In the genomic region with DNA sequence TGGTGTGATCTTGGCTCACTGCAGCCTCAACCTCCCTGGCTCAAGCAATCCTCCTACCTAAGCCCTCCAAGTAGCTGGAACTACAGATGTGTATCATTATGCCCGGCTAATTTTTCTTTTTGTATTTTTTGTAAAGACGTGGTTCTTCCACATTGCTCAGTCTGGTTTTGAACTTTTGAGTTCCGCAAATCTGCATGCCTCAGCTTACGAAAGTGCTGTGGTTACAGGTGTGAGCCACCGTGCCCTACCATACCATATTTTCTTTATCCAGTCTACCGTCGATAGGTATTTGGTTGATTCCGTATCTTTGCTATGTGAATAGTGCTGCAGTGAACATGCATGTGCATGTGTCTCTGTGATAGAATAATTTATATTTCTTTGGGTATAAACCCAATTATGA, we compare ENCODE assay signal across 23 cellular contexts. TPM values are rescaled to one million over a fixed set of nuclear protein-coding genes. Genes with fewer than 3 reads are reported as not detected.
DNase-seq lines count a peak whose midpoint lies in the region; ATAC-seq and TF ChIP-seq lines count a peak whose summit lies in the region.
"Had no signal": no experiment of that assay in that cellular context is flagged by ENCODE, and none has a peak within 500 bp of the region (broad histone marks: within the 10 kb centered on the region; RNA-seq: fewer than 3 reads in every experiment).

No MANE protein-coding gene starts in this region.

- POLR2A ChIA-PET in OCI-LY7 (lab: Charles Lee), result interaction anchor here (5.8 kb wide), 1 partner anchor 16 kb away, joined by 105 read pairs; no protein-coding TSS in a partner anchor

- peaks cover 60 to 85% (median 82%) of the 10 kb centered on the region in 3 donors for H3K4me1 Mint-ChIP-seq in naive B cell

- peaks cover 100% of the 10 kb centered on the region for H3K79me2 ChIP-seq in DND-41 (ENCODE audit: insufficient read depth, low read length)
- H3K79me2 ChIP-seq in OCI-LY7 (ENCODE audit: insufficient read depth, low read depth, low read length), result peaks cover 100% of the 10 kb centered on the region

- DNase-seq in DND-41, result no peak
- peak; percentile 80 for DNase-seq in OCI-LY7 (ENCODE audit: low spot score)
- DNase-seq in naive B cell, result no peak
- DNase-seq in amniotic stem cell (lab: John Stamatoyannopoulos, UW), result no peak
- DNase-seq in UCSD-AML1 (lab: John Stamatoyannopoulos, UW; ENCODE audit: unreplicated experiment), result no peak
- DNase-seq: Calu3; CD4-positive, alpha-beta memory T cell; GM23248; H9; HFFc6; KBM-7; NCI-H1694; NCI-H2081; NCI-H2171; NCI-H345; NCI-H524; NCI-H774; NK-92 treated with Interleukin-12 subunit alpha and Interleukin-12 subunit beta, amount 100 ng/mL, for 24 hours; T-cell had no signal

- peak overlapping the region; percentile 41 for H3K4me2 ChIP-seq in DND-41 (ENCODE audit: insufficient read depth, low read length)
- H3K4me2 ChIP-seq in OCI-LY7 (ENCODE audit: low read length), result peak overlapping the region; percentile 63

- H2AFZ ChIP-seq in DND-41 (ENCODE audit: low read depth, low read length), result no peak overlapping the region
- H2AFZ ChIP-seq in OCI-LY7 (ENCODE audit: low read length), result no peak overlapping the region
- H2AFZ ChIP-seq: GM23248 had no signal

- no peak overlapping the region for H3K9ac ChIP-seq in DND-41 (ENCODE audit: low read depth, low read length)
- H3K9ac ChIP-seq: GM23248 had no signal

- peaks cover 27 to 33% of the 10 kb centered on the region in 2 donors for H3K36me3 Mint-ChIP-seq in naive B cell

- H3K27ac Mint-ChIP-seq in naive B cell, result peak overlapping the region in 1 of 6 donors; percentile 57
- H3K27ac Mint-ChIP-seq: H9, HFFc6 had no signal

- peaks cover 0 to 31% (median 3%) of the 10 kb centered on the region in 7 donors for H3K9me3 Mint-ChIP-seq in naive B cell

- ATAC-seq in DND-41 (ENCODE audit: insufficient read depth, low read depth) (no peak), naive B cell (ENCODE audit: low read depth in 2 of 2) (peak; percentile 23 to 38), GM21717 (IDR thresholded peaks at IDR 0.05; ENCODE audit: unreplicated experiment) (no peak), GM18517 (IDR thresholded peaks at IDR 0.05; ENCODE audit: unreplicated experiment) (no peak)
- ATAC-seq: SK-N-SH treated with all-trans-retinoic acid at 6 μM for 48 hours, T-cell had no signal

- BruUV-seq in OCI-LY7 (replicated peaks; lab: Mats Ljungman, UMichigan), result no TSS peak

- peak overlapping the region in 2 of 8 donors; percentile 45 to 62 for H3K4me3 Mint-ChIP-seq in naive B cell
- H3K4me3 Mint-ChIP-seq: H9, HFFc6, T-cell had no signal

- H3K27ac ChIP-seq in DND-41 (ENCODE audit: low read length), result no peak overlapping the region
- H3K27ac ChIP-seq in OCI-LY7 (ENCODE audit: low read depth, low read length, poor library complexity, severe bottlenecking), result peak overlapping the region; percentile 89
- H3K27ac ChIP-seq: GM23248 had no signal

- H3K9me2 ChIP-seq in OCI-LY7 (ENCODE audit: insufficient read depth, low read length), result no peaks in the 10 kb centered on the region

- no peaks in the 10 kb centered on the region for H3K27me3 Mint-ChIP-seq in naive B cell
- H3K27me3 Mint-ChIP-seq: CD4-positive, alpha-beta memory T cell; T-cell had no signal

- H3K4me3 ChIP-seq in DND-41 (ENCODE audit: low read depth in 1 of 2, low read length in 2 of 2) (peak overlapping the region in 1 of 2 experiments; percentile 19; a peak in 1 of 4 replicates), OCI-LY7 (ENCODE audit: low read depth, low read length, poor library complexity, severe bottlenecking) (peak overlapping the region; percentile 93)
- H3K4me3 ChIP-seq: GM23248, Peyer's patch had no signal

- H3K36me3 ChIP-seq in DND-41 (ENCODE audit: insufficient read depth, low read length) (peaks cover 69% of the 10 kb centered on the region), OCI-LY7 (ENCODE audit: insufficient read depth, low read length) (peaks cover 92% of the 10 kb centered on the region)

- CTCF ChIA-PET in OCI-LY7 (lab: Charles Lee; ENCODE audit: unreplicated experiment), result no interaction called here

- TF ChIP-seq CTCF in DND-41 (IDR thresholded peaks at IDR 0.05; ENCODE audit: borderline replicate concordance, extremely low read depth, low read length, poor library complexity, severe bottlenecking) (no peak), OCI-LY7 (conservative IDR thresholded peaks at IDR 0.05; ENCODE audit: low read length) (no peak)

- no peaks in the 10 kb centered on the region for H3K27me3 ChIP-seq in DND-41 (ENCODE audit: insufficient read depth, low read length, poor library complexity)
- H3K27me3 ChIP-seq: Peyer's patch had no signal

- H4K20me1 ChIP-seq in DND-41 (ENCODE audit: insufficient read depth, low read length) (peaks cover 21% of the 10 kb centered on the region; the same call in 1 of the 2 replicates), OCI-LY7 (ENCODE audit: insufficient read depth, low read length) (peaks cover 32% of the 10 kb centered on the region)

- H3K4me1 ChIP-seq in DND-41 (ENCODE audit: insufficient read depth, low read length) (peaks cover 83% of the 10 kb centered on the region), OCI-LY7 (ENCODE audit: insufficient read depth, low read length, poor library complexity, severe bottlenecking) (peaks cover 66% of the 10 kb centered on the region)
- H3K4me1 ChIP-seq: Peyer's patch had no signal

- intact Hi-C loops in OCI-LY7 (cut with micrococcal nuclease; ENCODE audit: unreplicated experiment), result loop anchor here (5.0 kb wide), 1 partner anchor 365 kb away; no protein-coding TSS in a partner anchor

- H3K9me3 ChIP-seq in DND-41 (ENCODE audit: insufficient read depth, low read length, severe bottlenecking) (peaks cover 2% of the 10 kb centered on the region), OCI-LY7 (ENCODE audit: low read length) (no peaks in the 10 kb centered on the region)

RNA-seq across cellular contexts. Expression of gene ZNF107, which starts 6.5 kb away (rescaled TPM):
- total RNA-seq in OCI-LY7 (2014; rRNA removed; shearing (Covaris generic)), result 63.3 and 68.9 TPM in 2 replicates
- total RNA-seq in OCI-LY7 (2022), result 92.2 and 97.0 TPM in 2 replicates
- polyA plus RNA-seq in naive B cell (ENCODE audit: low read depth in 6 of 6), result 10 to 100 TPM; 13.6 to 37.3 (median 23.6) TPM

Comparison
In these comparisons a context has a peak if more than half of its experiments do, and no peak if none do; other contexts are left out.
1. ATAC-seq: peak in naive B cell (2 of 2); none in DND-41 (single experiment), GM21717 (single experiment) and GM18517 (single experiment).